In the genomic region with DNA sequence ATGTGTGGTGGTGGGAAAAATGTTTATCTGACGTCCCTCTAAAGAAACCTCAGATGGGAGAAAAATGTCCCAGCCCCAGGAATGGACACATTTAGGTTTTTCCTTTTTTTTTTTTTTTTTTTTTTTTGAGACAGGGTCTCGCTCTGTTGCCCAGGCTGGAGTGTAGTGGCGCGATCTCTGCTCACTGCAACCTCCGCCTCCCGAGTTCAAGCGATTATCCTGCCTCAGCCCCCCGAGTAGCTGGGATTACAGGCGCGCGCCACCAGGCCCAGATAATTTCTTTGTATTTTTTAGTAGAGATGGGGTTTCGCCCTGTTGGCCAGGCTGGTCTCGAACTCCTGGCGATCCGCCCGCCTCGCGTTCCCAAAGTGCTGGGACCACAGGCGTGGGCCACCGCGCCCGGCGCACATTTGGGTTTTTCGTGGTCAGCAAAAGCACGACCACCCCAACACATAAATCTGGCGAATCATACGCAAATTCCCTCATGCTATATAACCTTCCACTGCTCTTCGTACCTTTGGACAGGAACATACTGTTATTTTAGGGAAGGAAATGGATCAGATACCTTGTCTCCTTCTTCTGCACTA, we compare ENCODE assay signal across 7 cellular contexts. TPM values are rescaled to one million over a fixed set of nuclear protein-coding genes. Genes with fewer than 3 reads are reported as not detected.
DNase-seq lines count a peak whose midpoint lies in the region; ATAC-seq and TF ChIP-seq lines count a peak whose summit lies in the region.
"Not testable (repeated sequence)": the region's sequence is repeated elsewhere in the genome, so short reads cannot be mapped to it uniquely, and the experiment has no call there.

No MANE protein-coding gene starts in this region.

- not testable (repeated sequence) for H3K9me3 Mint-ChIP-seq in activated naive CD4-positive, alpha-beta T cell treated with anti-CD3 and anti-CD28 coated beads, Interleukin-2, amount 10 ng/mL, durations not matched to agents 7 days and 5 days

- H3K36me3 Mint-ChIP-seq in activated naive CD4-positive, alpha-beta T cell treated with anti-CD3 and anti-CD28 coated beads, Interleukin-2, amount 10 ng/mL, durations not matched to agents 7 days and 5 days, result peaks cover 29% of the 10 kb centered on the region

- peak overlapping the region; percentile 84 for H3K4me3 ChIP-seq in SK-N-MC
- peak overlapping the region; percentile 91 for H3K4me3 ChIP-seq in epithelial cell of proximal tubule (ENCODE audit: low read depth, low read length)
- peak overlapping the region; percentile 96 for H3K4me3 ChIP-seq in lower lobe of right lung
- peak overlapping the region; percentile 98 for H3K4me3 ChIP-seq in skeletal muscle tissue (ENCODE audit: low read length in 3 of 3)

- intact Hi-C loops in lower lobe of right lung (cut with DNase I), result not testable (repeated sequence)

- peak overlapping the region; percentile 93 for H3K4me3 Mint-ChIP-seq in activated naive CD4-positive, alpha-beta T cell treated with anti-CD3 and anti-CD28 coated beads, Interleukin-2, amount 10 ng/mL, durations not matched to agents 7 days and 5 days

- TF ChIP-seq CTCF in epithelial cell of proximal tubule (conservative IDR thresholded peaks at IDR 0.05; ENCODE audit: low read depth, low read length); lower lobe of right lung (IDR thresholded peaks at IDR 0.05): not testable (repeated sequence)

- H3K4me1 ChIP-seq in lower lobe of right lung, result peaks cover 21% of the 10 kb centered on the region
- H3K4me1 ChIP-seq in skeletal muscle tissue (ENCODE audit: control insufficient read depth in 3 of 3, insufficient read depth in 3 of 3, low read length in 3 of 3), result peaks cover 3 to 13% (median 5%) of the 10 kb centered on the region in 3 donors

- H3K27ac ChIP-seq in SK-N-MC (peak overlapping the region; percentile 17; the same call in 1 of the 2 replicates), lower lobe of right lung (peak overlapping the region; percentile 81), skeletal muscle tissue (ENCODE audit: low read depth, low read length) (peak overlapping the region; percentile 34)

- ATAC-seq in GM18870 (IDR thresholded peaks at IDR 0.05; ENCODE audit: unreplicated experiment), result peak; percentile 14
- ATAC-seq in HG03159 (IDR thresholded peaks at IDR 0.05; ENCODE audit: unreplicated experiment), result peak; percentile 19
- ATAC-seq in lower lobe of right lung, result peak; percentile 4 to 29

- H3K9me3 ChIP-seq in SK-N-MC (ENCODE audit: low read depth, low read length); lower lobe of right lung; skeletal muscle tissue (ENCODE audit: control insufficient read depth in 3 of 3, low read length in 3 of 3): not testable (repeated sequence)

- H3K27me3 Mint-ChIP-seq in activated naive CD4-positive, alpha-beta T cell treated with anti-CD3 and anti-CD28 coated beads, Interleukin-2, amount 10 ng/mL, durations not matched to agents 7 days and 5 days, result not testable (repeated sequence)

- H3K27ac Mint-ChIP-seq in activated naive CD4-positive, alpha-beta T cell treated with anti-CD3 and anti-CD28 coated beads, Interleukin-2, amount 10 ng/mL, durations not matched to agents 7 days and 5 days, result peak overlapping the region; percentile 84

- CTCF ChIA-PET in activated naive CD4-positive, alpha-beta T cell treated with anti-CD3 and anti-CD28 coated beads, Interleukin-2, amount 10 ng/mL, durations not matched to agents 7 days and 5 days (lab: Charles Lee), result interaction anchor here (0.6 to 1.2 kb wide), 2 partner anchors 11 to 35 kb away, joined by 3 to 5 read pairs; no protein-coding TSS in a partner anchor

- H3K27me3 ChIP-seq in lower lobe of right lung (ENCODE audit: low read depth); skeletal muscle tissue (ENCODE audit: control insufficient read depth in 3 of 3, insufficient read depth in 3 of 3, low read length in 3 of 3): not testable (repeated sequence)

- not testable (repeated sequence) for DNase-seq in SK-N-MC (ENCODE audit: low read depth, low spot score); epithelial cell of proximal tubule (ENCODE audit: low read depth); lower lobe of right lung
- peak; percentile 42 for DNase-seq in activated naive CD4-positive, alpha-beta T cell treated with anti-CD3 and anti-CD28 coated beads, Interleukin-2, amount 10 ng/mL, durations not matched to agents 7 days and 5 days

- H3K36me3 ChIP-seq in SK-N-MC (ENCODE audit: insufficient read depth, low read length), result peaks cover 22% of the 10 kb centered on the region
- H3K36me3 ChIP-seq in lower lobe of right lung, result peaks cover 20% of the 10 kb centered on the region
- peaks cover 4 to 17% (median 6%) of the 10 kb centered on the region in 3 donors for H3K36me3 ChIP-seq in skeletal muscle tissue (ENCODE audit: control insufficient read depth in 3 of 3, insufficient read depth in 3 of 3, low read length in 3 of 3)

- H3K9ac ChIP-seq in SK-N-MC (ENCODE audit: insufficient read length), result peak overlapping the region; percentile 74
- H3K9ac ChIP-seq in skeletal muscle tissue (ENCODE audit: low read depth in 1 of 3, low read length in 3 of 3), result peak overlapping the region; percentile 77 to 94 (median 93)

- H3K4me1 Mint-ChIP-seq in activated naive CD4-positive, alpha-beta T cell treated with anti-CD3 and anti-CD28 coated beads, Interleukin-2, amount 10 ng/mL, durations not matched to agents 7 days and 5 days, result peaks cover 66% of the 10 kb centered on the region

RNA-seq across cellular contexts. Expression of gene MRPS27, which starts 0.5 kb away (rescaled TPM):
- total RNA-seq in epithelial cell of proximal tubule, result 54.4 and 86.3 TPM in 2 replicates
- total RNA-seq in lower lobe of right lung, result 35.1 TPM
- total RNA-seq in skeletal muscle tissue, result 75.7 TPM

RNA-seq across cellular contexts. Expression of gene PTCD2, which starts 0.6 kb away (rescaled TPM):
- total RNA-seq in epithelial cell of proximal tubule (5.3 and 6.6 TPM in 2 replicates), lower lobe of right lung (5.9 TPM), skeletal muscle tissue (2.6 TPM)

Comparison
In these comparisons a context has a peak if more than half of its experiments do, and no peak if none do; other contexts are left out.
1. H3K27ac ChIP-seq: peak in every context shown above with its lines; median percentile 81 in lower lobe of right lung; 34 in skeletal muscle tissue; 17 in SK-N-MC.